8 cellular contexts compared by ENCODE assay signal in genomic region chr2:216632952-216633615, GRCh38. TPM values are rescaled to one million over a fixed set of nuclear protein-coding genes. Genes with fewer than 3 reads are reported as not detected.
DNase-seq lines count a peak whose midpoint lies in the region; ATAC-seq and TF ChIP-seq lines count a peak whose summit lies in the region.

IGFBP2 (plus strand) TSS chr2:216633420; CDS start chr2:216633524, 104 bp downstream.

- peak; percentile 60 for DNase-seq in 8988T
- DNase-seq in GM13976 (ENCODE audit: low spot score) = peak; percentile 86
- DNase-seq in NCI-H774 (lab: John Stamatoyannopoulos, UW) = peak; percentile 44
- no peak for DNase-seq in astrocyte of the cerebellum (ENCODE audit: low read depth)
- DNase-seq in gastrocnemius medialis = no peak
- no peak for DNase-seq in stimulated activated naive CD4-positive, alpha-beta T cell (lab: John Stamatoyannopoulos, UW)

- ATAC-seq in gastrocnemius medialis (peak; percentile 18 to 23), GM19467 (IDR thresholded peaks at IDR 0.05; ENCODE audit: unreplicated experiment) (no peak)

- H3K9me3 ChIP-seq in iPS-15b (ENCODE audit: control insufficient read depth, insufficient read depth, low read length) (no peaks in the 10 kb centered on the region), gastrocnemius medialis (no peaks in the 10 kb centered on the region)

- in situ Hi-C loops in GM13976 (cut with MboI; ENCODE audit: low sequenced_read_pairs, unreplicated experiment) (no loop called here), astrocyte of the cerebellum (cut with HindIII; ENCODE audit: low sequenced_read_pairs) (no loop called here), gastrocnemius medialis (cut with MboI; ENCODE audit: low sequenced_read_pairs in 4 of 4) (no loop called here)

- TF ChIP-seq CTCF in GM13976 (IDR thresholded peaks at IDR 0.05; ENCODE audit: borderline replicate concordance, control extremely low read depth, extremely low read depth, insufficient read depth, missing control alignments) (no peak), astrocyte of the cerebellum (IDR thresholded peaks at IDR 0.05; ENCODE audit: low read depth, low read length, missing control alignments) (no peak), gastrocnemius medialis (IDR thresholded peaks at IDR 0.05 in 4 of 5, conservative IDR thresholded peaks at IDR 0.05 in 1 of 5) (no peak)

- peaks cover 14% of the 10 kb centered on the region for H3K4me1 ChIP-seq in iPS-15b (ENCODE audit: control insufficient read depth, insufficient read depth, low read length)
- H3K4me1 ChIP-seq in gastrocnemius medialis = peaks cover 4 to 14% of the 10 kb centered on the region in 2 donors

- TF ChIP-seq POLR2A in gastrocnemius medialis (IDR thresholded peaks at IDR 0.05) = peak in 1 of 2 donors; percentile 10

- peaks cover 15% of the 10 kb centered on the region for H3K27me3 ChIP-seq in iPS-15b (ENCODE audit: control insufficient read depth, insufficient read depth, low read length)
- peaks cover 37 to 41% (median 37%) of the 10 kb centered on the region in 3 donors for H3K27me3 ChIP-seq in gastrocnemius medialis

- H3K36me3 ChIP-seq in iPS-15b (ENCODE audit: control insufficient read depth, insufficient read depth, low read length) (no peaks in the 10 kb centered on the region), gastrocnemius medialis (no peaks in the 10 kb centered on the region)

- H3K4me3 ChIP-seq in astrocyte of the cerebellum (ENCODE audit: low read depth, low read length) (peak within 1 kb of the TSS; percentile 55), iPS-15b (ENCODE audit: low read depth, low read length) (peak within 1 kb of the TSS; percentile 90), gastrocnemius medialis (peak within 1 kb of the TSS; percentile 56 to 61 (median 58))

- intact Hi-C loops in gastrocnemius medialis (cut with DNase I; ENCODE audit: low total_unique reads) = no loop called here

- peak within 1 kb of the TSS in 3 of 4 donors; percentile 19 to 55 (median 27) for H3K27ac ChIP-seq in gastrocnemius medialis

- H3K9ac ChIP-seq in iPS-15b (ENCODE audit: low read depth, low read length) = peak within 1 kb of the TSS; percentile 50

RNA-seq across cellular contexts. Expression of gene IGFBP2, which starts in this region (rescaled TPM):
- 10 to 100 TPM; 14.3 to 44.4 (median 23.6) TPM for total RNA-seq in gastrocnemius medialis

Comparison
In these comparisons a context has a peak if more than half of its experiments do, and no peak if none do; other contexts are left out.
1. DNase-seq: peak in 8988T (single experiment), GM13976 (single experiment) and NCI-H774 (single experiment); none in astrocyte of the cerebellum (single experiment), gastrocnemius medialis (0 of 2) and stimulated activated naive CD4-positive, alpha-beta T cell (0 of 6).
2. Peak in every context shown above with its lines, with median percentiles within 50 percentile points of each other: H3K4me3 ChIP-seq.